1 cellular context compared by ENCODE assay signal in genomic region chr9:129889461-129889935, GRCh38.
TF ChIP-seq lines count a peak whose summit lies in the region.

No MANE protein-coding gene starts in this region.

TF ChIP-seq in WTC11, 78 proteins besides CTCF, POLR2A, EP300 and RAD21 (continued from another document):
- TF ChIP-seq ZNF425 (CRISPR knock-in tag; conservative IDR thresholded peaks at IDR 0.05): no peak
- TF ChIP-seq TCF7 (CRISPR knock-in tag; IDR thresholded peaks at IDR 0.05; ENCODE audit: low read depth): no peak
